In genomic region chr2:217886720-217887309, GRCh38 we compare ENCODE assay signal across 8 cellular contexts.
DNase-seq lines count a peak whose midpoint lies in the region; ATAC-seq and TF ChIP-seq lines count a peak whose summit lies in the region.

No MANE protein-coding gene starts in this region.

- H3K4me1 ChIP-seq in NT2/D1 (ENCODE audit: insufficient read depth, insufficient read length) (peaks cover 2% of the 10 kb centered on the region), esophagus muscularis mucosa (peaks cover 58 to 88% (median 83%) of the 10 kb centered on the region in 4 donors)

- TF ChIP-seq POLR2A in esophagus muscularis mucosa (IDR thresholded peaks at IDR 0.05; ENCODE audit: low read depth): no peak

- H3K27me3 ChIP-seq in NT2/D1 (ENCODE audit: insufficient read depth, insufficient read length) (no peaks in the 10 kb centered on the region), esophagus muscularis mucosa (no peaks in the 10 kb centered on the region)

- peaks cover 12 to 16% of the 10 kb centered on the region in 2 donors for H3K27me3 Mint-ChIP-seq in natural killer cell (ENCODE audit: low read depth in 2 of 2)
- no peaks in the 10 kb centered on the region for H3K27me3 Mint-ChIP-seq in stimulated activated naive B cell treated with anti-CD40 and anti-IgM and Interleukin-4, amounts not matched to agents 10 μg/mL and 1 μg/mL and 100 μg/mL, for 72 hours

- TF ChIP-seq EP300 in esophagus muscularis mucosa (IDR thresholded peaks at IDR 0.05): no peak

- H3K9me3 ChIP-seq in NT2/D1 (ENCODE audit: insufficient read depth, low read length) (no peaks in the 10 kb centered on the region), esophagus muscularis mucosa (no peaks in the 10 kb centered on the region)

- 24% methylated on average over 6 of the region's 6 CpGs for WGBS in esophagus muscularis mucosa

- H3K36me3 ChIP-seq in NT2/D1 (ENCODE audit: insufficient read depth, insufficient read length, low read length): peaks cover 63% of the 10 kb centered on the region
- H3K36me3 ChIP-seq in esophagus muscularis mucosa: peaks cover 84 to 100% (median 99%) of the 10 kb centered on the region in 4 donors

- ATAC-seq in HG03439 (IDR thresholded peaks at IDR 0.05; ENCODE audit: unreplicated experiment) (peak; percentile 73), natural killer cell (peak; percentile 41 to 80 (median 71)), GM18870 (IDR thresholded peaks at IDR 0.05; ENCODE audit: unreplicated experiment) (no peak)
- ATAC-seq in stimulated activated naive B cell treated with anti-CD40 and anti-IgM and Interleukin-4, amounts not matched to agents 10 μg/mL and 1 μg/mL and 100 μg/mL, for 72 hours (replicated peaks): peak; percentile 77 to 87

- DNase-seq in GM10266 (ENCODE audit: extremely low spot score): peak; percentile 79
- DNase-seq in NT2/D1 (ENCODE audit: low read depth, low spot score): peak; percentile 77
- DNase-seq in activated T-cell treated with anti-CD3 and anti-CD28 coated beads for 24 hours (ENCODE audit: low read depth): peak; percentile 49
- no peak for DNase-seq in esophagus muscularis mucosa (ENCODE audit: extremely low spot score)
- DNase-seq in natural killer cell: peak; percentile 58
- DNase-seq in stimulated activated naive B cell treated with anti-CD40 and anti-IgM and Interleukin-4, amounts not matched to agents 10 μg/mL and 1 μg/mL and 100 μg/mL, for 72 hours: peak; percentile 34

- H3K36me3 Mint-ChIP-seq in natural killer cell: no peaks in the 10 kb centered on the region
- H3K36me3 Mint-ChIP-seq in stimulated activated naive B cell treated with anti-CD40 and anti-IgM and Interleukin-4, amounts not matched to agents 10 μg/mL and 1 μg/mL and 100 μg/mL, for 72 hours: no peaks in the 10 kb centered on the region

- H3K27ac Mint-ChIP-seq in natural killer cell: no peak overlapping the region
- no peak overlapping the region for H3K27ac Mint-ChIP-seq in stimulated activated naive B cell treated with anti-CD40 and anti-IgM and Interleukin-4, amounts not matched to agents 10 μg/mL and 1 μg/mL and 100 μg/mL, for 72 hours

- no peaks in the 10 kb centered on the region for H3K9me3 Mint-ChIP-seq in natural killer cell
- no peaks in the 10 kb centered on the region for H3K9me3 Mint-ChIP-seq in stimulated activated naive B cell treated with anti-CD40 and anti-IgM and Interleukin-4, amounts not matched to agents 10 μg/mL and 1 μg/mL and 100 μg/mL, for 72 hours

- intact Hi-C loops in esophagus muscularis mucosa (cut with DNase I): loop anchor here (5.0 kb wide), 3 partner anchors 100 to 150 kb away; no protein-coding TSS in a partner anchor
- intact Hi-C loops in natural killer cell (cut with micrococcal nuclease): loop anchor here (1.0 kb wide), 2 partner anchors 98 to 102 kb away; no protein-coding TSS in a partner anchor

- H3K4me3 Mint-ChIP-seq in natural killer cell: no peak overlapping the region
- no peak overlapping the region for H3K4me3 Mint-ChIP-seq in stimulated activated naive B cell treated with anti-CD40 and anti-IgM and Interleukin-4, amounts not matched to agents 10 μg/mL and 1 μg/mL and 100 μg/mL, for 72 hours

- no peak overlapping the region for H3K9ac ChIP-seq in NT2/D1 (ENCODE audit: insufficient read length, low read depth)

- H3K27ac ChIP-seq in esophagus muscularis mucosa (replicated peaks in 1 of 4): peak overlapping the region; percentile 89 to 98 (median 97)

- TF ChIP-seq CTCF in GM10266 (IDR thresholded peaks at IDR 0.05; ENCODE audit: control insufficient read depth, insufficient read depth, low read depth, missing control alignments) (peak; percentile 71), esophagus muscularis mucosa (IDR thresholded peaks at IDR 0.05) (peak; percentile 73 to 79 (median 75)), natural killer cell (IDR thresholded peaks at IDR 0.05) (peak; percentile 70)

- H3K4me3 ChIP-seq in NT2/D1 (ENCODE audit: insufficient read length, low read depth) (no peak overlapping the region), esophagus muscularis mucosa (no peak overlapping the region)

- peaks cover 0 to 10% of the 10 kb centered on the region in 2 donors for H3K4me1 Mint-ChIP-seq in natural killer cell
- H3K4me1 Mint-ChIP-seq in stimulated activated naive B cell treated with anti-CD40 and anti-IgM and Interleukin-4, amounts not matched to agents 10 μg/mL and 1 μg/mL and 100 μg/mL, for 72 hours: peaks cover 13 to 23% of the 10 kb centered on the region in 2 donors
